In genomic region chr9:69149321-69149807, GRCh38 we compare ENCODE assay signal across 9 cellular contexts. TPM values are rescaled to one million over a fixed set of nuclear protein-coding genes. Genes with fewer than 3 reads are reported as not detected.
DNase-seq lines count a peak whose midpoint lies in the region; ATAC-seq and TF ChIP-seq lines count a peak whose summit lies in the region.
"Had no signal": no experiment of that assay in that cellular context is flagged by ENCODE, and none has a peak within 500 bp of the region (broad histone marks: within the 10 kb centered on the region; RNA-seq: fewer than 3 reads in every experiment).

No MANE protein-coding gene starts in this region.

- no peaks in the 10 kb centered on the region for H3K27me3 Mint-ChIP-seq in activated CD8-positive, alpha-beta T cell treated with anti-CD3 and anti-CD28 coated beads for 36 hours

- no peaks in the 10 kb centered on the region for H3K9me3 Mint-ChIP-seq in activated CD8-positive, alpha-beta T cell treated with anti-CD3 and anti-CD28 coated beads for 36 hours

- H3K4me1 ChIP-seq in vagina, result peaks cover 15% of the 10 kb centered on the region

- H3K27ac Mint-ChIP-seq in activated CD8-positive, alpha-beta T cell treated with anti-CD3 and anti-CD28 coated beads for 36 hours, result no peak overlapping the region

- no peak for TF ChIP-seq CTCF in activated CD8-positive, alpha-beta T cell treated with anti-CD3 and anti-CD28 coated beads for 36 hours (IDR thresholded peaks at IDR 0.05)
- TF ChIP-seq CTCF in vagina (IDR thresholded peaks at IDR 0.05), result no peak

- peak; percentile 44 for DNase-seq in AG08395 (ENCODE audit: low spot score)
- peak; percentile 79 for DNase-seq in NCI-H2029 treated with DMSO at 0.1 percent for 48 hours (lab: John Stamatoyannopoulos, UW)
- DNase-seq in dermis blood vessel endothelial cell, result peak; percentile 84
- peak; percentile 71 for DNase-seq in medulla oblongata (ENCODE audit: extremely low spot score)
- no peak for DNase-seq in stimulated activated CD8-positive, alpha-beta memory T cell treated with anti-CD3 and anti-CD28 coated beads, Interleukin-4, amount 100 ng/mL, for 48 hours
- DNase-seq in activated CD8-positive, alpha-beta T cell treated with anti-CD3 and anti-CD28 coated beads for 36 hours, result no peak
- no peak for DNase-seq in vagina (ENCODE audit: extremely low spot score in 2 of 2)
- DNase-seq: activated CD8-positive, alpha-beta memory T cell treated with anti-CD3 and anti-CD28 coated beads, Interleukin-2, amount 50 U/mL, for 48 hours had no signal

- no peak overlapping the region for H3K4me3 ChIP-seq in vagina

- CTCF ChIA-PET in activated CD8-positive, alpha-beta T cell treated with anti-CD3 and anti-CD28 coated beads for 36 hours (lab: Charles Lee), result interaction anchor here (1.1 to 1.7 kb wide), 2 partner anchors 9 to 121 kb away, joined by 3 to 12 read pairs; no protein-coding TSS in a partner anchor

- H3K27me3 ChIP-seq in vagina, result no peaks in the 10 kb centered on the region

- TF ChIP-seq POLR2A in vagina (IDR thresholded peaks at IDR 0.05), result no peak

- no peak for ATAC-seq in activated CD8-positive, alpha-beta T cell treated with anti-CD3 and anti-CD28 coated beads for 36 hours
- no peak for ATAC-seq in GM18907 (IDR thresholded peaks at IDR 0.05; ENCODE audit: unreplicated experiment)

- H3K36me3 Mint-ChIP-seq in activated CD8-positive, alpha-beta T cell treated with anti-CD3 and anti-CD28 coated beads for 36 hours (ENCODE audit: low read depth), result no peaks in the 10 kb centered on the region

- intact Hi-C loops in activated CD8-positive, alpha-beta T cell treated with anti-CD3 and anti-CD28 coated beads for 36 hours (cut with micrococcal nuclease), result no loop called here
- intact Hi-C loops in vagina (cut with DNase I), result no loop called here

- H3K36me3 ChIP-seq in vagina, result no peaks in the 10 kb centered on the region

- no peak overlapping the region for H3K27ac ChIP-seq in vagina

- H3K4me3 Mint-ChIP-seq in activated CD8-positive, alpha-beta T cell treated with anti-CD3 and anti-CD28 coated beads for 36 hours, result no peak overlapping the region

- H3K4me1 Mint-ChIP-seq in activated CD8-positive, alpha-beta T cell treated with anti-CD3 and anti-CD28 coated beads for 36 hours (ENCODE audit: low read depth), result no peaks in the 10 kb centered on the region

- H3K9me3 ChIP-seq in vagina, result no peaks in the 10 kb centered on the region

- POLR2A ChIA-PET in activated CD8-positive, alpha-beta T cell treated with anti-CD3 and anti-CD28 coated beads for 36 hours (lab: Charles Lee), result no interaction called here

RNA-seq across cellular contexts. Expression of gene TJP2, which starts 24.7 kb away (rescaled TPM):
- total RNA-seq in dermis blood vessel endothelial cell (106 and 177 TPM in 2 replicates), vagina (68.3 TPM)
- 1 to 10 TPM; 3.7 to 3.9 TPM for total RNA-seq in activated CD8-positive, alpha-beta T cell treated with anti-CD3 and anti-CD28 coated beads for 36 hours

Comparison
In these comparisons a context has a peak if more than half of its experiments do, and no peak if none do; other contexts are left out.
1. DNase-seq: peak in AG08395 (single experiment), NCI-H2029 treated with DMSO at 0.1 percent for 48 hours (single experiment), dermis blood vessel endothelial cell (single experiment) and medulla oblongata (single experiment); none in stimulated activated CD8-positive, alpha-beta memory T cell treated with anti-CD3 and anti-CD28 coated beads, Interleukin-4, amount 100 ng/mL, for 48 hours (single experiment), activated CD8-positive, alpha-beta T cell treated with anti-CD3 and anti-CD28 coated beads for 36 hours (single experiment) and vagina (0 of 2).
2. RNA of gene TJP2, which starts 24.7 kb away (total RNA-seq): 106 to 177 TPM in dermis blood vessel endothelial cell and 68.3 TPM in vagina (single experiment); 3.7 to 3.9 TPM in activated CD8-positive, alpha-beta T cell treated with anti-CD3 and anti-CD28 coated beads for 36 hours; every median in the first group is over 10 times any median in the second.